In genomic region chr1:204128964-204129896, GRCh38 we compare ENCODE assay signal across 8 cellular contexts. TPM values are rescaled to one million over a fixed set of nuclear protein-coding genes. Genes with fewer than 3 reads are reported as not detected.
A peak's percentile ranks its signal among the peaks of the same experiment; 100 is the strongest.
DNase-seq lines count a peak whose midpoint lies in the region; ATAC-seq lines count a peak whose summit lies in the region.

No MANE protein-coding gene starts in this region.

- CTCF ChIA-PET in CD8-positive, alpha-beta memory T cell (lab: Charles Lee): interaction anchor here (0.5 to 3.3 kb wide), 22 partner anchors 9 to 625 kb away, joined by 3 to 24 read pairs (median 4); partner anchors contain the start of gene SNRPE
- CTCF ChIA-PET in activated CD8-positive, alpha-beta T cell treated with anti-CD3 and anti-CD28 coated beads, Interleukin-2, amount 10 ng/mL, durations not matched to agents 7 days and 5 days (lab: Charles Lee): interaction anchor here (0.6 to 4.8 kb wide), 44 partner anchors 8 to 1132 kb away, joined by 3 to 103 read pairs (median 4); partner anchors contain the start of genes ETNK2 and SNRPE

- H3K27ac ChIP-seq in CD8-positive, alpha-beta memory T cell (ENCODE audit: low read depth, low read length): no peak overlapping the region
- no peak overlapping the region for H3K27ac ChIP-seq in effector memory CD4-positive, alpha-beta T cell (ENCODE audit: insufficient read depth, low read length, poor library complexity, severe bottlenecking)

- ATAC-seq in HG03095 (IDR thresholded peaks at IDR 0.05; ENCODE audit: unreplicated experiment): peak; percentile 57
- ATAC-seq in activated CD8-positive, alpha-beta T cell treated with anti-CD3 and anti-CD28 coated beads, Interleukin-2, amount 10 ng/mL, durations not matched to agents 7 days and 5 days: peak; percentile 91
- ATAC-seq in HG02970 (IDR thresholded peaks at IDR 0.05; ENCODE audit: low FRiP score, unreplicated experiment): no peak

- H3K4me3 ChIP-seq in CD8-positive, alpha-beta memory T cell (ENCODE audit: low read length): no peak overlapping the region
- no peak overlapping the region for H3K4me3 ChIP-seq in effector memory CD4-positive, alpha-beta T cell (ENCODE audit: insufficient read depth, low read depth, low read length, poor library complexity, severe bottlenecking)

- peaks cover 0 to 3% (median 0%) of the 10 kb centered on the region in 3 donors for H3K36me3 Mint-ChIP-seq in CD8-positive, alpha-beta memory T cell
- no peaks in the 10 kb centered on the region for H3K36me3 Mint-ChIP-seq in activated CD8-positive, alpha-beta T cell treated with anti-CD3 and anti-CD28 coated beads, Interleukin-2, amount 10 ng/mL, durations not matched to agents 7 days and 5 days (ENCODE audit: low read depth)

- no peaks in the 10 kb centered on the region for H3K27me3 ChIP-seq in CD8-positive, alpha-beta memory T cell (ENCODE audit: insufficient read depth, low read length, poor library complexity, severe bottlenecking)
- H3K27me3 ChIP-seq in effector memory CD4-positive, alpha-beta T cell (replicated peaks; ENCODE audit: control insufficient read depth, insufficient read depth, low read length, poor library complexity, severe bottlenecking): no peaks in the 10 kb centered on the region

- H3K4me1 ChIP-seq in CD8-positive, alpha-beta memory T cell (ENCODE audit: insufficient read depth, low read length): peaks cover 4% of the 10 kb centered on the region
- peaks cover 7% of the 10 kb centered on the region for H3K4me1 ChIP-seq in effector memory CD4-positive, alpha-beta T cell (ENCODE audit: control insufficient read depth, insufficient read depth, low read length, poor library complexity, severe bottlenecking)

- peaks cover 0 to 2% of the 10 kb centered on the region in 2 donors for H3K27me3 Mint-ChIP-seq in CD8-positive, alpha-beta memory T cell
- H3K27me3 Mint-ChIP-seq in activated CD8-positive, alpha-beta T cell treated with anti-CD3 and anti-CD28 coated beads, Interleukin-2, amount 10 ng/mL, durations not matched to agents 7 days and 5 days (ENCODE audit: low read depth): no peaks in the 10 kb centered on the region

- H3K4me3 Mint-ChIP-seq in CD8-positive, alpha-beta memory T cell: peak overlapping the region in 2 of 7 donors; percentile 26 to 41
- no peak overlapping the region for H3K4me3 Mint-ChIP-seq in activated CD8-positive, alpha-beta T cell treated with anti-CD3 and anti-CD28 coated beads, Interleukin-2, amount 10 ng/mL, durations not matched to agents 7 days and 5 days

- no peaks in the 10 kb centered on the region for H3K9me3 ChIP-seq in CD8-positive, alpha-beta memory T cell (ENCODE audit: low read length)
- H3K9me3 ChIP-seq in effector memory CD4-positive, alpha-beta T cell (ENCODE audit: control insufficient read depth, low read length): no peaks in the 10 kb centered on the region

- H3K27ac Mint-ChIP-seq in CD8-positive, alpha-beta memory T cell: peak overlapping the region in 5 of 8 donors; percentile 37 to 87 (median 58)
- no peak overlapping the region for H3K27ac Mint-ChIP-seq in activated CD8-positive, alpha-beta T cell treated with anti-CD3 and anti-CD28 coated beads, Interleukin-2, amount 10 ng/mL, durations not matched to agents 7 days and 5 days

- no peaks in the 10 kb centered on the region for H3K9me3 Mint-ChIP-seq in CD8-positive, alpha-beta memory T cell
- no peaks in the 10 kb centered on the region for H3K9me3 Mint-ChIP-seq in activated CD8-positive, alpha-beta T cell treated with anti-CD3 and anti-CD28 coated beads, Interleukin-2, amount 10 ng/mL, durations not matched to agents 7 days and 5 days (ENCODE audit: insufficient read depth)

- DNase-seq in CD8-positive, alpha-beta memory T cell: peak; percentile 46 to 69 (median 58)
- DNase-seq in NCI-H774 (lab: John Stamatoyannopoulos, UW) (peak; percentile 68), lung microvascular endothelial cell (ENCODE audit: low read depth in 2 of 2) (peak; percentile 74)
- DNase-seq in activated CD8-positive, alpha-beta T cell treated with anti-CD3 and anti-CD28 coated beads, Interleukin-2, amount 10 ng/mL, durations not matched to agents 7 days and 5 days: peak; percentile 68
- peak; percentile 35 to 56 (median 45) for DNase-seq in effector memory CD4-positive, alpha-beta T cell
- DNase-seq in stimulated activated CD4-positive, alpha-beta T cell treated with anti-CD3 and anti-CD28 coated beads, TNF-alpha, amount 100 ng/mL, for 48 hours (ENCODE audit: low read depth in 3 of 3): peak in 2 of 3 donors; percentile 37 to 52

- POLR2A ChIA-PET in CD8-positive, alpha-beta memory T cell (lab: Charles Lee): no interaction called here
- POLR2A ChIA-PET in activated CD8-positive, alpha-beta T cell treated with anti-CD3 and anti-CD28 coated beads, Interleukin-2, amount 10 ng/mL, durations not matched to agents 7 days and 5 days (lab: Charles Lee): interaction anchor here (1.4 kb wide), 1 partner anchor 259 kb away, joined by 3 read pairs; no protein-coding TSS in a partner anchor

- H3K36me3 ChIP-seq in CD8-positive, alpha-beta memory T cell (ENCODE audit: insufficient read depth, low read length): no peaks in the 10 kb centered on the region
- H3K36me3 ChIP-seq in effector memory CD4-positive, alpha-beta T cell (ENCODE audit: control insufficient read depth, insufficient read depth, low read length): no peaks in the 10 kb centered on the region

- peaks cover 8 to 13% (median 13%) of the 10 kb centered on the region in 3 donors for H3K4me1 Mint-ChIP-seq in CD8-positive, alpha-beta memory T cell
- H3K4me1 Mint-ChIP-seq in activated CD8-positive, alpha-beta T cell treated with anti-CD3 and anti-CD28 coated beads, Interleukin-2, amount 10 ng/mL, durations not matched to agents 7 days and 5 days (ENCODE audit: low read depth): peaks cover 6% of the 10 kb centered on the region

RNA-seq across cellular contexts. Expression of gene ETNK2, which starts 22.6 kb away (rescaled TPM):
- 1 to 10 TPM in 1 of 2 experiments, under 1 TPM in 1; 0.91 to 1.1 TPM for total RNA-seq in CD8-positive, alpha-beta memory T cell
- polyA plus RNA-seq in CD8-positive, alpha-beta memory T cell: 6.1 TPM
- total RNA-seq in activated CD8-positive, alpha-beta T cell treated with anti-CD3 and anti-CD28 coated beads, Interleukin-2, amount 10 ng/mL, durations not matched to agents 7 days and 5 days: under 1 TPM in 1 of 2 experiments, not detected in 1; 0.11 TPM
- total RNA-seq in lung microvascular endothelial cell: 6.9 and 9.4 TPM in 2 replicates

RNA-seq across cellular contexts. Expression of gene REN, which starts 36.9 kb away (rescaled TPM):
- total RNA-seq in CD8-positive, alpha-beta memory T cell: not detected
- not detected for polyA plus RNA-seq in CD8-positive, alpha-beta memory T cell
- not detected for total RNA-seq in activated CD8-positive, alpha-beta T cell treated with anti-CD3 and anti-CD28 coated beads, Interleukin-2, amount 10 ng/mL, durations not matched to agents 7 days and 5 days
- not detected in 2 replicates for total RNA-seq in lung microvascular endothelial cell

RNA-seq across cellular contexts. Expression of gene SOX13, which starts 56.3 kb away (rescaled TPM):
- total RNA-seq in CD8-positive, alpha-beta memory T cell: 1 to 10 TPM; 3.1 TPM
- polyA plus RNA-seq in CD8-positive, alpha-beta memory T cell: 5.5 TPM
- total RNA-seq in activated CD8-positive, alpha-beta T cell treated with anti-CD3 and anti-CD28 coated beads, Interleukin-2, amount 10 ng/mL, durations not matched to agents 7 days and 5 days: 1 to 10 TPM in 1 of 2 experiments, under 1 TPM in 1; 0.37 to 1.2 TPM
- 5.7 and 6.7 TPM in 2 replicates for total RNA-seq in lung microvascular endothelial cell
